8 cellular contexts compared by ENCODE assay signal in the genomic region with DNA sequence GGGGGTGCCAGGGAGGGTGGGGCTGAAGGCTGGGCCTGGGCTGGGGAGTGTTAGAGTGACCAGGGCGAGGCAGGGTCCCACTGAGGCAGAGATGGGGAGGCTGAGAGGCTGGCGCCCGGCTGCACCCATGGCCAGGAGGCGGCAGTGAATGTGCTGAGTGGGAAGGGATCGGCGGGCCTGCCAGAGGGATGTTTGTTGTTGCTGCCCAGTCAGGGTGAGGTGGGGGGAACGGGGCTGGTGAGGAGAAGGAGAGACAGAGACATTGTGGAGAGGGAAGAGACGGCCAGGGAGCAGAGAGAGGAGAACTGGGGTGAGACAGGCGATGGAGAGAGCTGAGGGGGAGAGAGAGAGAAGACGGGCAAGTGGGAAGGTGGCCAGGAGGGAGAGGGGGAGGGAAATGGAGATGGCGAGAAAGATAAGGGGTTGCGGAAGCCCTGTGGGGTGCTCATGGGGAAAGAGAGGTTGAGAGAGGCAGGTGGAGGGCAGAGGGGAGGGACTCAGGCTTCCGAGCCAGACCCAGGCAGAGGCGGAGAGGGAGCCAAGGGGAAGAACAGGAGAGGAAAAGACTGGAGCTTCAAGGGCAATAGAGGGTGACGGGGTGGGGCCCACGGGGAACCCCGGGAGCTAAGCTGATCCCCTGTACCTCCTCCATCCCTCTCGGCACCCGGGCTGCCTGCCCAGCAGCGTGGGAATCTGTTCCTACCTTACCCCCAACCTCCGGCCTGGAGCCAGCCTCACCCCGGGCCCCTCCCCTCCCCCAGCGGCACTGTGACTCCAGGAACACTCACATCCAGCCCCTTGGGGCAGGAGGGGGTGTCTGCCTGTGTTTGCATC. TPM values are rescaled to one million over a fixed set of nuclear protein-coding genes. Genes with fewer than 3 reads are reported as not detected.
DNase-seq lines count a peak whose midpoint lies in the region; ATAC-seq and TF ChIP-seq lines count a peak whose summit lies in the region.

No MANE protein-coding gene starts in this region.

- peak overlapping the region; percentile 80 for H3K4me3 Mint-ChIP-seq in activated CD4-positive, alpha-beta memory T cell treated with anti-CD3 and anti-CD28 coated beads, Interleukin-2, amount 10 ng/mL, durations not matched to agents 7 days and 5 days
- peak overlapping the region; percentile 89 for H3K4me3 Mint-ChIP-seq in endothelial cell (ENCODE audit: unreplicated experiment)
- H3K4me3 Mint-ChIP-seq in naive thymus-derived CD4-positive, alpha-beta T cell: peak overlapping the region; percentile 80 to 98 (median 89)

- H3K27ac Mint-ChIP-seq in activated CD4-positive, alpha-beta memory T cell treated with anti-CD3 and anti-CD28 coated beads, Interleukin-2, amount 10 ng/mL, durations not matched to agents 7 days and 5 days: peak overlapping the region; percentile 81
- H3K27ac Mint-ChIP-seq in endothelial cell (ENCODE audit: unreplicated experiment): no peak overlapping the region
- peak overlapping the region; percentile 86 to 96 (median 91) for H3K27ac Mint-ChIP-seq in naive thymus-derived CD4-positive, alpha-beta T cell

- peaks cover 45% of the 10 kb centered on the region for H3K4me1 Mint-ChIP-seq in activated CD4-positive, alpha-beta memory T cell treated with anti-CD3 and anti-CD28 coated beads, Interleukin-2, amount 10 ng/mL, durations not matched to agents 7 days and 5 days
- H3K4me1 Mint-ChIP-seq in endothelial cell (ENCODE audit: unreplicated experiment): peaks cover 21% of the 10 kb centered on the region
- H3K4me1 Mint-ChIP-seq in naive thymus-derived CD4-positive, alpha-beta T cell: peaks cover 7 to 34% (median 28%) of the 10 kb centered on the region in 7 donors

- H3K36me3 ChIP-seq in naive thymus-derived CD4-positive, alpha-beta T cell (ENCODE audit: control insufficient read depth in 2 of 3, insufficient read depth in 3 of 3, low read length in 3 of 3): peaks cover 0 to 55% (median 10%) of the 10 kb centered on the region in 3 experiments
- peaks cover 2 to 38% of the 10 kb centered on the region in 2 donors for H3K36me3 ChIP-seq in vagina

- H3K4me3 ChIP-seq in naive thymus-derived CD4-positive, alpha-beta T cell (ENCODE audit: low read length): peak overlapping the region; percentile 26
- H3K4me3 ChIP-seq in vagina: peak overlapping the region; percentile 54 to 61

- peaks cover 31% of the 10 kb centered on the region for H3K36me3 Mint-ChIP-seq in activated CD4-positive, alpha-beta memory T cell treated with anti-CD3 and anti-CD28 coated beads, Interleukin-2, amount 10 ng/mL, durations not matched to agents 7 days and 5 days (ENCODE audit: low read depth)
- peaks cover 13% of the 10 kb centered on the region for H3K36me3 Mint-ChIP-seq in endothelial cell (ENCODE audit: low read depth, unreplicated experiment)
- peaks cover 0 to 13% (median 8%) of the 10 kb centered on the region in 5 donors for H3K36me3 Mint-ChIP-seq in naive thymus-derived CD4-positive, alpha-beta T cell

- TF ChIP-seq CTCF in endothelial cell (IDR thresholded peaks at IDR 0.05; ENCODE audit: unreplicated experiment): no peak
- TF ChIP-seq CTCF in vagina (IDR thresholded peaks at IDR 0.05): no peak

- POLR2A ChIA-PET in activated CD4-positive, alpha-beta memory T cell treated with anti-CD3 and anti-CD28 coated beads, Interleukin-2, amount 10 ng/mL, durations not matched to agents 7 days and 5 days (lab: Charles Lee): interaction anchor here (1.0 to 3.9 kb wide), 6 partner anchors 11 to 165 kb away, joined by 3 to 30 read pairs (median 4); a partner anchor contains a TSS
- POLR2A ChIA-PET in naive thymus-derived CD4-positive, alpha-beta T cell (lab: Charles Lee): interaction anchor here (0.6 to 3.4 kb wide), 3 partner anchors 9 to 73 kb away, joined by 3 to 14 read pairs (median 3); a partner anchor contains a TSS

- H3K27me3 ChIP-seq in naive thymus-derived CD4-positive, alpha-beta T cell (ENCODE audit: control insufficient read depth in 2 of 2, insufficient read depth in 2 of 2, low read length in 2 of 2): no peaks in the 10 kb centered on the region
- H3K27me3 ChIP-seq in vagina: no peaks in the 10 kb centered on the region

- DNase-seq in AG08396 (ENCODE audit: low spot score) (peak; percentile 48), HUDEP-2 (lab: John Stamatoyannopoulos, UW; ENCODE audit: unreplicated experiment in 76 of 76) (peak in 48 of 76 experiments; percentile 15 to 66 (median 38)), endothelial cell (ENCODE audit: low spot score) (peak; percentile 33), vagina (ENCODE audit: extremely low spot score in 2 of 2) (no peak)
- DNase-seq in activated CD4-positive, alpha-beta memory T cell treated with anti-CD3 and anti-CD28 coated beads, Interleukin-2, amount 10 ng/mL, durations not matched to agents 7 days and 5 days: peak; percentile 64
- DNase-seq in naive thymus-derived CD4-positive, alpha-beta T cell: peak in 6 of 9 donors; percentile 14 to 35 (median 18)

- no peaks in the 10 kb centered on the region for H3K9me3 Mint-ChIP-seq in activated CD4-positive, alpha-beta memory T cell treated with anti-CD3 and anti-CD28 coated beads, Interleukin-2, amount 10 ng/mL, durations not matched to agents 7 days and 5 days
- H3K9me3 Mint-ChIP-seq in endothelial cell (ENCODE audit: unreplicated experiment): no peaks in the 10 kb centered on the region
- H3K9me3 Mint-ChIP-seq in naive thymus-derived CD4-positive, alpha-beta T cell: no peaks in the 10 kb centered on the region

- H3K4me1 ChIP-seq in naive thymus-derived CD4-positive, alpha-beta T cell (ENCODE audit: control insufficient read depth in 2 of 2, insufficient read depth in 2 of 2, low read length in 2 of 2): peaks cover 6 to 9% of the 10 kb centered on the region in 2 donors
- H3K4me1 ChIP-seq in vagina: peaks cover 46% of the 10 kb centered on the region

- no peaks in the 10 kb centered on the region for H3K9me3 ChIP-seq in naive thymus-derived CD4-positive, alpha-beta T cell (ENCODE audit: control insufficient read depth in 2 of 3, low read length in 3 of 3)
- H3K9me3 ChIP-seq in vagina: no peaks in the 10 kb centered on the region

- CTCF ChIA-PET in activated CD4-positive, alpha-beta memory T cell treated with anti-CD3 and anti-CD28 coated beads, Interleukin-2, amount 10 ng/mL, durations not matched to agents 7 days and 5 days (lab: Charles Lee): interaction anchor here (0.6 to 2.3 kb wide), 6 partner anchors 12 to 471 kb away, joined by 3 to 11 read pairs (median 4); a partner anchor contains a TSS
- CTCF ChIA-PET in naive thymus-derived CD4-positive, alpha-beta T cell (lab: Charles Lee): interaction anchor here (0.6 to 1.3 kb wide), 3 partner anchors 12 to 143 kb away, joined by 3 to 4 read pairs (median 3); a partner anchor contains a TSS

- no peak for TF ChIP-seq POLR2A in vagina (IDR thresholded peaks at IDR 0.05)

- H3K27me3 Mint-ChIP-seq in activated CD4-positive, alpha-beta memory T cell treated with anti-CD3 and anti-CD28 coated beads, Interleukin-2, amount 10 ng/mL, durations not matched to agents 7 days and 5 days: no peaks in the 10 kb centered on the region
- peaks cover 8% of the 10 kb centered on the region for H3K27me3 Mint-ChIP-seq in endothelial cell (ENCODE audit: unreplicated experiment)
- no peaks in the 10 kb centered on the region for H3K27me3 Mint-ChIP-seq in naive thymus-derived CD4-positive, alpha-beta T cell

- ATAC-seq in naive thymus-derived CD4-positive, alpha-beta T cell: peak; percentile 71
- no peak for ATAC-seq in GM18498 (IDR thresholded peaks at IDR 0.05; ENCODE audit: unreplicated experiment)
- ATAC-seq in GM21576 (IDR thresholded peaks at IDR 0.05; ENCODE audit: unreplicated experiment): no peak

- peak overlapping the region; percentile 70 for H3K27ac ChIP-seq in naive thymus-derived CD4-positive, alpha-beta T cell (ENCODE audit: low read depth, low read length)
- H3K27ac ChIP-seq in vagina: peak overlapping the region; percentile 90

- intact Hi-C loops in naive thymus-derived CD4-positive, alpha-beta T cell (cut with micrococcal nuclease): loop anchor here in 1 of 2 donors (1.0 kb wide), 1 partner anchor 11 kb away; a partner anchor contains a TSS
- intact Hi-C loops in vagina (cut with DNase I): no loop called here

RNA-seq across cellular contexts. Expression of a gene that starts 0.7 kb away (rescaled TPM):
- 1 to 10 TPM; 4.3 to 5.4 TPM for total RNA-seq in activated CD4-positive, alpha-beta memory T cell treated with anti-CD3 and anti-CD28 coated beads, Interleukin-2, amount 10 ng/mL, durations not matched to agents 7 days and 5 days
- total RNA-seq in endothelial cell (ENCODE audit: unreplicated experiment): 10.7 TPM
- 1 to 10 TPM in 3 of 5 experiments, under 1 TPM in 2; 0.32 to 5.3 (median 1.1) TPM for total RNA-seq in naive thymus-derived CD4-positive, alpha-beta T cell
- under 1 TPM; 0.19 to 0.37 TPM for polyA plus RNA-seq in naive thymus-derived CD4-positive, alpha-beta T cell
- total RNA-seq in vagina: 35.8 TPM

RNA-seq across cellular contexts. Expression of a gene that starts 11.8 kb away (rescaled TPM):
- 10 to 100 TPM; 36.0 to 38.4 TPM for total RNA-seq in activated CD4-positive, alpha-beta memory T cell treated with anti-CD3 and anti-CD28 coated beads, Interleukin-2, amount 10 ng/mL, durations not matched to agents 7 days and 5 days
- total RNA-seq in endothelial cell (ENCODE audit: unreplicated experiment): 75.5 TPM
- total RNA-seq in naive thymus-derived CD4-positive, alpha-beta T cell: 10 to 100 TPM; 22.2 to 44.4 (median 26.2) TPM
- polyA plus RNA-seq in naive thymus-derived CD4-positive, alpha-beta T cell: 10 to 100 TPM; 53.2 to 53.7 TPM
- total RNA-seq in vagina: 39.8 TPM

RNA-seq across cellular contexts. Expression of a gene that starts 15.1 kb away (rescaled TPM):
- total RNA-seq in activated CD4-positive, alpha-beta memory T cell treated with anti-CD3 and anti-CD28 coated beads, Interleukin-2, amount 10 ng/mL, durations not matched to agents 7 days and 5 days: not detected
- total RNA-seq in endothelial cell (ENCODE audit: unreplicated experiment): not detected
- total RNA-seq in naive thymus-derived CD4-positive, alpha-beta T cell: not detected
- not detected for polyA plus RNA-seq in naive thymus-derived CD4-positive, alpha-beta T cell
- not detected for total RNA-seq in vagina

RNA-seq across cellular contexts. Expression of a gene that starts 30.2 kb away (rescaled TPM):
- 10 to 100 TPM; 17.9 to 27.1 TPM for total RNA-seq in activated CD4-positive, alpha-beta memory T cell treated with anti-CD3 and anti-CD28 coated beads, Interleukin-2, amount 10 ng/mL, durations not matched to agents 7 days and 5 days
- total RNA-seq in endothelial cell (ENCODE audit: unreplicated experiment): 25.0 TPM
- total RNA-seq in naive thymus-derived CD4-positive, alpha-beta T cell: 10 to 100 TPM; 19.4 to 25.0 (median 20.5) TPM
- polyA plus RNA-seq in naive thymus-derived CD4-positive, alpha-beta T cell: 10 to 100 TPM; 45.1 to 55.9 TPM
- 68.5 TPM for total RNA-seq in vagina

RNA-seq across cellular contexts. Expression of a gene that starts 30.7 kb away (rescaled TPM):
- total RNA-seq in activated CD4-positive, alpha-beta memory T cell treated with anti-CD3 and anti-CD28 coated beads, Interleukin-2, amount 10 ng/mL, durations not matched to agents 7 days and 5 days: 10 to 100 TPM; 18.8 to 25.2 TPM
- total RNA-seq in endothelial cell (ENCODE audit: unreplicated experiment): 15.2 TPM
- total RNA-seq in naive thymus-derived CD4-positive, alpha-beta T cell: 10 to 100 TPM; 15.0 to 37.5 (median 20.6) TPM
- 10 to 100 TPM; 76.0 to 84.8 TPM for polyA plus RNA-seq in naive thymus-derived CD4-positive, alpha-beta T cell
- total RNA-seq in vagina: 15.2 TPM

Comparison
In these comparisons a context has a peak if more than half of its experiments do, and no peak if none do; other contexts are left out.
1. DNase-seq: peak in AG08396 (single experiment), HUDEP-2 (48 of 76), activated CD4-positive, alpha-beta memory T cell treated with anti-CD3 and anti-CD28 coated beads, Interleukin-2, amount 10 ng/mL, durations not matched to agents 7 days and 5 days (single experiment), endothelial cell (single experiment) and naive thymus-derived CD4-positive, alpha-beta T cell (6 of 9); none in vagina (0 of 2).
2. Peak in every context shown above with its lines, with median percentiles within 50 percentile points of each other: H3K4me3 Mint-ChIP-seq.